1 cellular context compared by ENCODE assay signal in the genomic region with DNA sequence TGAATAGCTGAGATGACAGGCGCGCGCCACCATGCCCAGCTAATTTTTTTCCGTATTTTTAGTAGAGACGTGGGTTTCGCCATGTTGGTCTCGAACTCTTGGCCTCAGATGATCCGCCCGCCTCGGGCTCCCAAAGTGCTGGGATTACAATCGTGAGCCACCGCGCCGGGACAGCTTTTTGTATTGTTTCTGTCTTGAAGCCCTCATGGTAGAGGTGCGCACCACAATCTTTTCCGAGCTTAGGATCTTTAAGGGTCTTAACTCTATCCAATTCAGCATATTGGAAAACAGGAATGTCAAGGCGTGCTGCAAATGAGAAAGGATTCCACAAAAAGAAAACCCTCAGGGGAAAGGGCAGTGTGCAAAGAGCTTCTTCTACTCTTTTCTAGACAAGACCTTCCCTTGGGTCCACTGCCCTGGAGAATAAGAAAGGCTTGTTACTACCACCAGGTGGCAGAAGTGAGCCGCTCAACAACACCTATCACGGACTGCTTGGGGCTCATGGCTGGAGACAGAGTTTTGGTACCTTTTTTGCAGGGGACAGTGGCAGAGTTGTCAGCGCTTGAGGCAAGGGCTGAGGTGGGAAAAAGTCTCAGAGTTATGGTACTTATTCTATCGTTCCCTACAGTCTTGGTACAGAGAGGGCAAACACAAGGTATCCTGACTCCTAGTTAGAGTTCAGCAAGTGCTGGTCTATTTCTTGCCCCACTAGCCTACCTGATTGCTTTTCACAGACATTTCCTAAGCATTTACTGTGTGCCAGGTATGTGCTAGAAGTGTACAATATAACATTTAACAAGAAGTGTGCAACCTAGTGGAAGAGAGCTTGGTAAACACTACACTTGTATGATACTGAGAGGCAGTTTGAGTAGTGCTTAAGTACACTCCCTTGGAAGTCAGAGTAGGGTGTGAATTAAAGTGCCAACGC.
A peak's percentile ranks its signal among the peaks of the same experiment; 100 is the strongest.
TF ChIP-seq lines count a peak whose summit lies in the region.

No MANE protein-coding gene starts in this region.

TF ChIP-seq in GM12878, 131 proteins besides CTCF, POLR2A, EP300 and RAD21:
- no peak for TF ChIP-seq HDAC2 (IDR thresholded peaks at IDR 0.05)
- TF ChIP-seq CREM (IDR thresholded peaks at IDR 0.05; ENCODE audit: low read depth): no peak
- TF ChIP-seq SMARCA5 (IDR thresholded peaks at IDR 0.05): peak; percentile 68; the same call in 1 of the 2 replicates
- no peak for TF ChIP-seq TCF7 (IDR thresholded peaks at IDR 0.05; ENCODE audit: borderline replicate concordance)
- 0 out of 2 replicates have a peak, but pooled peaks have one; percentile 68 for TF ChIP-seq WRNIP1 (IDR thresholded peaks at IDR 0.05; ENCODE audit: borderline replicate concordance, low read depth, low read length)
- 0 out of 2 replicates have a peak, but pooled peaks have one; percentile 43 for TF ChIP-seq RB1 (IDR thresholded peaks at IDR 0.05; ENCODE audit: borderline replicate concordance)
- TF ChIP-seq POLR2AphosphoS2 (IDR thresholded peaks at IDR 0.05; ENCODE audit: low read depth, low read length): no peak
- TF ChIP-seq MXI1 (IDR thresholded peaks at IDR 0.05; ENCODE audit: low read depth, low read length): peak; percentile 59
- TF ChIP-seq IRF4 (IDR thresholded peaks at IDR 0.05; ENCODE audit: low read depth, low read length): 0 out of 2 replicates have a peak, but pooled peaks have one; percentile 18
- TF ChIP-seq ELK1 (IDR thresholded peaks at IDR 0.05; ENCODE audit: low read depth, low read length): no peak
- TF ChIP-seq, protein P1, sequence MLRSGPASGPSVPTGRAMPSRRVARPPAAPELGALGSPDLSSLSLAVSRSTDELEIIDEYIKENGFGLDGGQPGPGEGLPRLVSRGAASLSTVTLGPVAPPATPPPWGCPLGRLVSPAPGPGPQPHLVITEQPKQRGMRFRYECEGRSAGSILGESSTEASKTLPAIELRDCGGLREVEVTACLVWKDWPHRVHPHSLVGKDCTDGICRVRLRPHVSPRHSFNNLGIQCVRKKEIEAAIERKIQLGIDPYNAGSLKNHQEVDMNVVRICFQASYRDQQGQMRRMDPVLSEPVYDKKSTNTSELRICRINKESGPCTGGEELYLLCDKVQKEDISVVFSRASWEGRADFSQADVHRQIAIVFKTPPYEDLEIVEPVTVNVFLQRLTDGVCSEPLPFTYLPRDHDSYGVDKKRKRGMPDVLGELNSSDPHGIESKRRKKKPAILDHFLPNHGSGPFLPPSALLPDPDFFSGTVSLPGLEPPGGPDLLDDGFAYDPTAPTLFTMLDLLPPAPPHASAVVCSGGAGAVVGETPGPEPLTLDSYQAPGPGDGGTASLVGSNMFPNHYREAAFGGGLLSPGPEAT (IDR thresholded peaks at IDR 0.05; ENCODE audit: low read depth): no peak; the same call in 1 of the 2 replicates
- no peak for TF ChIP-seq EZH2 (IDR thresholded peaks at IDR 0.05; ENCODE audit: borderline replicate concordance, control insufficient read depth, low read depth, low read length)
- TF ChIP-seq ZNF384 (IDR thresholded peaks at IDR 0.05; ENCODE audit: borderline replicate concordance, low read depth, low read length): 0 out of 2 replicates have a peak, but pooled peaks have one; percentile 11
- TF ChIP-seq RCOR1 (conservative IDR thresholded peaks at IDR 0.05; ENCODE audit: low read depth, low read length): 0 out of 2 replicates have a peak, but pooled peaks have one; percentile 60
- no peak for TF ChIP-seq SREBF1 (IDR thresholded peaks at IDR 0.05; ENCODE audit: low read length)
- TF ChIP-seq YY1 (IDR thresholded peaks at IDR 0.05; ENCODE audit: low read depth, low read length): peak; percentile 88
- peak; percentile 100 for TF ChIP-seq SMC3 (IDR thresholded peaks at IDR 0.05; ENCODE audit: borderline replicate concordance, low read length)
- TF ChIP-seq PBX3 (IDR thresholded peaks at IDR 0.05; ENCODE audit: insufficient replicate concordance, low read depth, low read length): no peak
- no peak for TF ChIP-seq ZBTB33 (IDR thresholded peaks at IDR 0.05)
- no peak for TF ChIP-seq TAF1 (IDR thresholded peaks at IDR 0.05; ENCODE audit: borderline replicate concordance, low read depth, low read length)
- TF ChIP-seq, protein P2, sequence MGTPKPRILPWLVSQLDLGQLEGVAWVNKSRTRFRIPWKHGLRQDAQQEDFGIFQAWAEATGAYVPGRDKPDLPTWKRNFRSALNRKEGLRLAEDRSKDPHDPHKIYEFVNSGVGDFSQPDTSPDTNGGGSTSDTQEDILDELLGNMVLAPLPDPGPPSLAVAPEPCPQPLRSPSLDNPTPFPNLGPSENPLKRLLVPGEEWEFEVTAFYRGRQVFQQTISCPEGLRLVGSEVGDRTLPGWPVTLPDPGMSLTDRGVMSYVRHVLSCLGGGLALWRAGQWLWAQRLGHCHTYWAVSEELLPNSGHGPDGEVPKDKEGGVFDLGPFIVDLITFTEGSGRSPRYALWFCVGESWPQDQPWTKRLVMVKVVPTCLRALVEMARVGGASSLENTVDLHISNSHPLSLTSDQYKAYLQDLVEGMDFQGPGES (IDR thresholded peaks at IDR 0.05): no peak
- TF ChIP-seq SKIL (IDR thresholded peaks at IDR 0.05; ENCODE audit: low read depth, poor library complexity, severe bottlenecking): no peak
- TF ChIP-seq ZNF207 (IDR thresholded peaks at IDR 0.05; ENCODE audit: borderline replicate concordance): 0 out of 2 replicates have a peak, but pooled peaks have one; percentile 13
- TF ChIP-seq MTA2 (IDR thresholded peaks at IDR 0.05; ENCODE audit: low read depth): no peak
- peak; percentile 61 for TF ChIP-seq LARP7 (IDR thresholded peaks at IDR 0.05)
- no peak for TF ChIP-seq SUZ12 (IDR thresholded peaks at IDR 0.05; ENCODE audit: unreplicated experiment)
- TF ChIP-seq BMI1 (IDR thresholded peaks at IDR 0.05; ENCODE audit: borderline replicate concordance): no peak
- TF ChIP-seq SP1 (IDR thresholded peaks at IDR 0.05; ENCODE audit: low read depth, low read length): no peak
- TF ChIP-seq MEF2B (IDR thresholded peaks at IDR 0.05; ENCODE audit: partially characterized antibody, poor library complexity, severe bottlenecking): peak; percentile 61
- TF ChIP-seq TARDBP (IDR thresholded peaks at IDR 0.05; ENCODE audit: borderline replicate concordance): 0 out of 2 replicates have a peak, but pooled peaks have one; percentile 35
- TF ChIP-seq, protein P3, sequence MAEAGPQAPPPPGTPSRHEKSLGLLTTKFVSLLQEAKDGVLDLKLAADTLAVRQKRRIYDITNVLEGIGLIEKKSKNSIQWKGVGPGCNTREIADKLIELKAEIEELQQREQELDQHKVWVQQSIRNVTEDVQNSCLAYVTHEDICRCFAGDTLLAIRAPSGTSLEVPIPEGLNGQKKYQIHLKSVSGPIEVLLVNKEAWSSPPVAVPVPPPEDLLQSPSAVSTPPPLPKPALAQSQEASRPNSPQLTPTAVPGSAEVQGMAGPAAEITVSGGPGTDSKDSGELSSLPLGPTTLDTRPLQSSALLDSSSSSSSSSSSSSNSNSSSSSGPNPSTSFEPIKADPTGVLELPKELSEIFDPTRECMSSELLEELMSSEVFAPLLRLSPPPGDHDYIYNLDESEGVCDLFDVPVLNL (IDR thresholded peaks at IDR 0.05; ENCODE audit: low read depth, low read length): no peak
- peak; percentile 80; the same call in 1 of the 2 replicates for TF ChIP-seq FOXM1 (IDR thresholded peaks at IDR 0.05; ENCODE audit: low read depth, low read length)
- TF ChIP-seq STAT3 (IDR thresholded peaks at IDR 0.05; ENCODE audit: low read depth, low read length): no peak
- TF ChIP-seq ZBTB40 (IDR thresholded peaks at IDR 0.05; ENCODE audit: borderline replicate concordance): no peak
- no peak for TF ChIP-seq CBX3 (IDR thresholded peaks at IDR 0.05; ENCODE audit: borderline replicate concordance, low read depth)
